In the genomic region with DNA sequence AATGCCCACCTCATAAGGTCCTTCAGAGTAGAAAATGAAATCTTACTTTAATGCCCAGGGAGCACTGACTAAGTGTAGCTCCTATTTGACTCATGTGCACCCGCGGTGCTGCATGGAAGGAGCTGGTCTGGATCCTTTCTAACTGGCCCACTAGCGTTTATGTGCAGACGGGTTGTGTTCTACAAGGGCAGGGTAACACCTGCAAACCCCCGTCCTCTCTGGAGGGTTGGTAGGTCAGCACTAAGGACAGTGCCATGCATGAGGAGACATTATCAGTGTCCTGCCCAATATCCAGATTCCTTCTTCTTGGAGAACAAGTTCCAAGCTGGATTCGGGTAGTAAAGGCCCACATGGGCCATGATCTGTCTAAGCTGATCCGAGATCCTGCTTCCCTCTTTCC, we compare ENCODE assay signal across 25 cellular contexts.
"Had no signal": no experiment of that assay in that cellular context is flagged by ENCODE, and none has a peak within 500 bp of the region (broad histone marks: within the 10 kb centered on the region; RNA-seq: fewer than 3 reads in every experiment).

No MANE protein-coding gene starts in this region.

- H3K4me1 ChIP-seq: foreskin keratinocyte, psoas muscle, uterus had no signal

- H3K27me3 Mint-ChIP-seq: activated CD4-positive, alpha-beta memory T cell treated with anti-CD3 and anti-CD28 coated beads, Interleukin-2, amount 10 ng/mL, durations not matched to agents 7 days and 5 days; activated CD4-positive, alpha-beta T cell treated with anti-CD3 and anti-CD28 coated beads, Interleukin-2, amount 10 ng/mL, durations not matched to agents 24 days and 14 days had no signal

- FAIRE-seq: pancreas, TTC549 had no signal

- H3K27ac Mint-ChIP-seq: activated CD4-positive, alpha-beta memory T cell treated with anti-CD3 and anti-CD28 coated beads, Interleukin-2, amount 10 ng/mL, durations not matched to agents 7 days and 5 days; activated CD4-positive, alpha-beta T cell treated with anti-CD3 and anti-CD28 coated beads, Interleukin-2, amount 10 ng/mL, durations not matched to agents 24 days and 14 days; activated T-cell treated with anti-CD3 and anti-CD28 coated beads, Interleukin-2, amount 50 U/mL, for 24 hours; naive thymus-derived CD4-positive, alpha-beta T cell; stimulated activated effector memory CD8-positive, alpha-beta T cell treated with anti-CD3 and anti-CD28 coated beads, Interleukin-12 subunit alpha, Interleukin-12 subunit beta, amount 100 ng/mL, for 72 hours; stimulated activated naive CD8-positive, alpha-beta T cell treated with anti-CD3 and anti-CD28 coated beads, Interleukin-15, Interleukin-2, amounts not matched to agents 100 ng/mL and 50 ng/mL, for 24 hours; T-helper 1 cell treated with Interleukin-12 subunit alpha and Interleukin-12 subunit beta and Interleukin-4 antibody, amounts not matched to agents 30 μg/mL and 1 μg/mL, for 36 hours; type B pancreatic cell had no signal

- H3K9me3 Mint-ChIP-seq: activated CD4-positive, alpha-beta memory T cell treated with anti-CD3 and anti-CD28 coated beads, Interleukin-2, amount 10 ng/mL, durations not matched to agents 7 days and 5 days; activated CD4-positive, alpha-beta T cell treated with anti-CD3 and anti-CD28 coated beads, Interleukin-2, amount 10 ng/mL, durations not matched to agents 24 days and 14 days; activated T-cell treated with anti-CD3 and anti-CD28 coated beads, Interleukin-2, amount 50 U/mL, for 24 hours; stimulated activated effector memory CD8-positive, alpha-beta T cell treated with anti-CD3 and anti-CD28 coated beads, Interleukin-12 subunit alpha, Interleukin-12 subunit beta, amount 100 ng/mL, for 72 hours; stimulated activated naive CD8-positive, alpha-beta T cell treated with anti-CD3 and anti-CD28 coated beads, Interleukin-15, Interleukin-2, amounts not matched to agents 100 ng/mL and 50 ng/mL, for 24 hours; T-helper 1 cell treated with Interleukin-12 subunit alpha and Interleukin-12 subunit beta and Interleukin-4 antibody, amounts not matched to agents 30 μg/mL and 1 μg/mL, for 36 hours; type B pancreatic cell had no signal

- H3K4me1 Mint-ChIP-seq: activated CD4-positive, alpha-beta memory T cell treated with anti-CD3 and anti-CD28 coated beads, Interleukin-2, amount 10 ng/mL, durations not matched to agents 7 days and 5 days; activated CD4-positive, alpha-beta T cell treated with anti-CD3 and anti-CD28 coated beads, Interleukin-2, amount 10 ng/mL, durations not matched to agents 24 days and 14 days; stimulated activated effector memory CD8-positive, alpha-beta T cell treated with anti-CD3 and anti-CD28 coated beads, Interleukin-12 subunit alpha, Interleukin-12 subunit beta, amount 100 ng/mL, for 72 hours had no signal

- H3K9me3 ChIP-seq: esophagus muscularis mucosa, heart right ventricle, pancreas, psoas muscle, thoracic aorta, uterus had no signal

- H3K4me3 ChIP-seq: esophagus muscularis mucosa, heart right ventricle, pancreas, psoas muscle, thoracic aorta, uterus had no signal

- H3K27me3 ChIP-seq: esophagus muscularis mucosa, heart right ventricle, pancreas, uterus had no signal

- H3K27ac ChIP-seq: esophagus muscularis mucosa, foreskin keratinocyte, heart right ventricle, psoas muscle, thoracic aorta, uterus had no signal

- H3K36me3 Mint-ChIP-seq: stimulated activated effector memory CD8-positive, alpha-beta T cell treated with anti-CD3 and anti-CD28 coated beads, Interleukin-12 subunit alpha, Interleukin-12 subunit beta, amount 100 ng/mL, for 72 hours; type B pancreatic cell had no signal

- H3K4me3 Mint-ChIP-seq: activated CD4-positive, alpha-beta memory T cell treated with anti-CD3 and anti-CD28 coated beads, Interleukin-2, amount 10 ng/mL, durations not matched to agents 7 days and 5 days; activated CD4-positive, alpha-beta T cell treated with anti-CD3 and anti-CD28 coated beads, Interleukin-2, amount 10 ng/mL, durations not matched to agents 24 days and 14 days; activated T-cell treated with anti-CD3 and anti-CD28 coated beads, Interleukin-2, amount 50 U/mL, for 24 hours; naive thymus-derived CD4-positive, alpha-beta T cell; stimulated activated effector memory CD8-positive, alpha-beta T cell treated with anti-CD3 and anti-CD28 coated beads, Interleukin-12 subunit alpha, Interleukin-12 subunit beta, amount 100 ng/mL, for 72 hours; stimulated activated naive CD8-positive, alpha-beta T cell treated with anti-CD3 and anti-CD28 coated beads, Interleukin-15, Interleukin-2, amounts not matched to agents 100 ng/mL and 50 ng/mL, for 24 hours; T-helper 1 cell treated with Interleukin-12 subunit alpha and Interleukin-12 subunit beta and Interleukin-4 antibody, amounts not matched to agents 30 μg/mL and 1 μg/mL, for 36 hours; type B pancreatic cell had no signal

- ATAC-seq: activated CD4-positive, CD25-positive, alpha-beta regulatory T cell treated with anti-CD3 and anti-CD28 coated beads, Interleukin-2, amount 50 U/mL, for 24 hours; left ventricle myocardium superior; naive thymus-derived CD4-positive, alpha-beta T cell; psoas muscle; stimulated activated effector memory CD8-positive, alpha-beta T cell treated with anti-CD3 and anti-CD28 coated beads, Interleukin-12 subunit alpha, Interleukin-12 subunit beta, amount 100 ng/mL, for 72 hours had no signal

- DNase-seq: activated CD4-positive, alpha-beta memory T cell treated with anti-CD3 and anti-CD28 coated beads, Interleukin-2, amount 10 ng/mL, durations not matched to agents 7 days and 5 days; activated CD4-positive, alpha-beta T cell treated with anti-CD3 and anti-CD28 coated beads, Interleukin-2, amount 10 ng/mL, durations not matched to agents 24 days and 14 days; activated CD8-positive, alpha-beta memory T cell treated with anti-CD3 and anti-CD28 coated beads, Interleukin-2, amount 50 U/mL, for 48 hours; activated gamma-delta T cell treated with Interleukin-2 at 50 U/mL for 16 hours; activated naive CD4-positive, alpha-beta T cell treated with anti-CD3 and anti-CD28 coated beads, Interleukin-2, amount 50 U/mL, for 16 hours; activated T-cell treated with anti-CD3 and anti-CD28 coated beads, Interleukin-2, amount 50 U/mL, for 24 hours; amniotic stem cell; heart right ventricle; left ventricle myocardium superior; midbrain; naive thymus-derived CD4-positive, alpha-beta T cell; pancreas; psoas muscle; stimulated activated CD4-positive, alpha-beta T cell treated with anti-CD3 and anti-CD28 coated beads, Interleukin-4, amount 100 ng/mL, for 1 hour; T-helper 9 cell had no signal

- H3K36me3 ChIP-seq: esophagus muscularis mucosa, heart right ventricle, pancreas, thoracic aorta, uterus had no signal
